ENCODE assay signal across 31 cellular contexts in the genomic region with DNA sequence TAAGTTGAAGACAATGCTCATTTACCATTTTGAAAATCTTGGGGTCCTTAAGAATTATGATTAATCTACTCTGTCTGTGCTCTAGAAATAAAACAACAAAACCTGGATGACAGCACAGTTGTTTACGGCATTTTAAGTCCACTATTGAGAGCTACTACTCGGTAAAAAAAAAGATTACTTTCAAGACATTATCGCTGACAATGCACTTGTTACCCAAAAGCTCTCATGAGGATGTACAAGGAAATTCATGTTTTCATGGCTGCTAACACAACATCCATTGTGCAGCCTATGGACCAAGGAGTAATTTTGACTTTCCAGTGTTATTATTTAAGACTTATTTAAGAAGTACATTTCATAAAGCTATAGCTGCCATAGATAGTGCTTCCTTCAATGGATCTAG.
"Had no signal": no experiment of that assay in that cellular context is flagged by ENCODE, and none has a peak within 500 bp of the region (broad histone marks: within the 10 kb centered on the region; RNA-seq: fewer than 3 reads in every experiment).

No MANE protein-coding gene starts in this region.

- H3K36me3 ChIP-seq: ascending aorta, cardiac muscle cell had no signal

- FAIRE-seq: bronchial epithelial cell, TTC549 had no signal

- H3K27me3 ChIP-seq: ascending aorta, cardiac muscle cell had no signal

- H3K27ac ChIP-seq: ascending aorta, cardiac muscle cell, VCaP had no signal

- H3K4me3 ChIP-seq: ascending aorta, cardiac muscle cell had no signal

- DNase-seq: activated B cell treated with CpG ODN at 0.5 μM for 24 hours; activated CD4-positive, alpha-beta memory T cell treated with anti-CD3 and anti-CD28 coated beads for 36 hours; activated CD4-positive, alpha-beta T cell treated with anti-CD3 and anti-CD28 coated beads for 4 hours; activated CD4-positive, alpha-beta T cell treated with anti-CD3 and anti-CD28 coated beads, Interleukin-2, amount 10 ng/mL, durations not matched to agents 24 days and 14 days; activated CD4-positive, alpha-beta T cell treated with anti-CD3 and anti-CD28 coated beads, Interleukin-2, amount 50 U/mL, for 1 hour; activated CD4-positive, alpha-beta T cell treated with anti-CD3 and anti-CD28 coated beads, Interleukin-2, amount 50 U/mL, for 4 hours; activated CD4-positive, CD25-positive, alpha-beta regulatory T cell treated with anti-CD3 and anti-CD28 coated beads, Interleukin-2, amount 50 U/mL, for 72 hours; activated CD8-positive, alpha-beta memory T cell treated with anti-CD3 and anti-CD28 coated beads for 24 hours; activated CD8-positive, alpha-beta memory T cell treated with anti-CD3 and anti-CD28 coated beads, Interleukin-2, amount 10 ng/mL, durations not matched to agents 7 days and 5 days; activated CD8-positive, alpha-beta memory T cell treated with anti-CD3 and anti-CD28 coated beads, Interleukin-2, amount 50 U/mL, for 48 hours; activated CD8-positive, alpha-beta T cell treated with anti-CD3 and anti-CD28 coated beads, Interleukin-2, amount 10 ng/mL, durations not matched to agents 7 days and 5 days; activated effector memory CD4-positive, alpha-beta T cell treated with Interleukin-2 at 50 U/mL for 16 hours; activated gamma-delta T cell; activated naive CD4-positive, alpha-beta T cell treated with anti-CD3 and anti-CD28 coated beads, Interleukin-2, amount 10 ng/mL, durations not matched to agents 7 days and 5 days; activated naive CD4-positive, alpha-beta T cell treated with Interleukin-2 at 50 U/mL for 16 hours; activated naive CD8-positive, alpha-beta T cell treated with anti-CD3 and anti-CD28 coated beads, Interleukin-2, amount 10 ng/mL, durations not matched to agents 7 days and 5 days; activated naive CD8-positive, alpha-beta T cell treated with anti-CD3 and anti-CD28 coated beads, Interleukin-2, amount 50 U/mL, for 24 hours; activated T-cell treated with anti-CD3 and anti-CD28 coated beads, Interleukin-2, amount 50 U/mL, for 24 hours; activated T-cell treated with anti-CD3 and anti-CD28 coated beads, Interleukin-2, amount 50 U/mL, for 48 hours; amygdala; anterior cingulate cortex; caudate nucleus; cerebellar nuclear complex; T-helper 1 cell; T-helper 2 cell; T-helper 9 cell had no signal

- H3K9me3 ChIP-seq: ascending aorta had no signal

- ATAC-seq: activated CD8-positive, alpha-beta memory T cell treated with anti-CD3 and anti-CD28 coated beads, Interleukin-2, amount 10 ng/mL, durations not matched to agents 7 days and 5 days; activated CD8-positive, alpha-beta T cell treated with anti-CD3 and anti-CD28 coated beads, Interleukin-2, amount 10 ng/mL, durations not matched to agents 7 days and 5 days; activated naive CD8-positive, alpha-beta T cell treated with anti-CD3 and anti-CD28 coated beads, Interleukin-2, amount 50 U/mL, for 24 hours had no signal
